In genomic region chr15:62824111-62824737, GRCh38 we compare ENCODE assay signal across 13 cellular contexts.
DNase-seq lines count a peak whose midpoint lies in the region; ATAC-seq and TF ChIP-seq lines count a peak whose summit lies in the region.
"Had no signal": no experiment of that assay in that cellular context is flagged by ENCODE, and none has a peak within 500 bp of the region (broad histone marks: within the 10 kb centered on the region; RNA-seq: fewer than 3 reads in every experiment).

No MANE protein-coding gene starts in this region.

- TF ChIP-seq CTCF in MCF 10A (IDR thresholded peaks at IDR 0.05; ENCODE audit: unreplicated experiment) = no peak
- TF ChIP-seq CTCF in breast epithelium (IDR thresholded peaks at IDR 0.05) = no peak
- TF ChIP-seq CTCF in foreskin keratinocyte (conservative IDR thresholded peaks at IDR 0.05) = no peak
- no peak for TF ChIP-seq CTCF in transverse colon (IDR thresholded peaks at IDR 0.05)

- TF ChIP-seq EP300 in transverse colon (IDR thresholded peaks at IDR 0.05; ENCODE audit: low read depth) = no peak

- no peak overlapping the region for H3K4me3 Mint-ChIP-seq in MCF 10A (ENCODE audit: unreplicated experiment)

- H3K27me3 ChIP-seq in breast epithelium (no peaks in the 10 kb centered on the region), foreskin keratinocyte (no peaks in the 10 kb centered on the region), transverse colon (no peaks in the 10 kb centered on the region)
- H3K27me3 ChIP-seq: neutrophil, tibial artery had no signal

- ATAC-seq in foreskin keratinocyte = peak; percentile 77

- intact Hi-C loops in MCF 10A (cut with micrococcal nuclease) = no loop called here
- intact Hi-C loops in breast epithelium (cut with DNase I; ENCODE audit: low total_unique reads) = no loop called here
- intact Hi-C loops in transverse colon (cut with DNase I; ENCODE audit: low total_unique reads) = no loop called here

- DNase-seq in MCF 10A (ENCODE audit: unreplicated experiment) (peak; percentile 38), breast epithelium (ENCODE audit: low spot score in 2 of 2) (no peak), amniotic stem cell (lab: John Stamatoyannopoulos, UW) (peak; percentile 28), foreskin keratinocyte (peak; percentile 51 to 72), transverse colon (no peak), NCI-H1048 (lab: John Stamatoyannopoulos, UW) (no peak), NCI-H69 (lab: John Stamatoyannopoulos, UW) (no peak), MV-4-11 (lab: John Stamatoyannopoulos, UW) (no peak)
- DNase-seq: effector memory CD4-positive, alpha-beta T cell; NCI-H2107; tibial artery had no signal

- in situ Hi-C loops in transverse colon (cut with MboI; ENCODE audit: low pct_ligation_motif_present in 1 of 4, low pct_unique_long_range_greater_than_20kb in 1 of 4, low sequenced_read_pairs in 3 of 4) = no loop called here

- POLR2A ChIA-PET in MCF 10A (lab: Yijun Ruan, JAX) = no interaction called here

- H3K36me3 ChIP-seq in breast epithelium = no peaks in the 10 kb centered on the region
- H3K36me3 ChIP-seq in transverse colon = peaks cover 0 to 5% (median 0%) of the 10 kb centered on the region in 4 donors
- H3K36me3 ChIP-seq: neutrophil had no signal

- H3K27me3 Mint-ChIP-seq in MCF 10A (ENCODE audit: insufficient read depth, unreplicated experiment) = no peaks in the 10 kb centered on the region

- H3K36me3 Mint-ChIP-seq in MCF 10A (ENCODE audit: insufficient read depth, unreplicated experiment) = peaks cover 14% of the 10 kb centered on the region

- H3K4me1 Mint-ChIP-seq in MCF 10A (ENCODE audit: insufficient read depth, unreplicated experiment) = peaks cover 15% of the 10 kb centered on the region

- H3K27ac ChIP-seq in breast epithelium (no peak overlapping the region), foreskin keratinocyte (no peak overlapping the region), transverse colon (peak overlapping the region; percentile 13 to 82 (median 50))
- H3K27ac ChIP-seq: 22Rv1, neutrophil, tibial artery had no signal

- no peaks in the 10 kb centered on the region for H3K9me3 Mint-ChIP-seq in MCF 10A (ENCODE audit: unreplicated experiment)

- H3K4me1 ChIP-seq in breast epithelium (no peaks in the 10 kb centered on the region), foreskin keratinocyte (peaks cover 9% of the 10 kb centered on the region), transverse colon (peaks cover 3 to 56% (median 32%) of the 10 kb centered on the region in 4 donors)
- H3K4me1 ChIP-seq: tibial artery had no signal

- 40 to 42% methylated on average over 2 of the region's 2 CpGs for WGBS in transverse colon (ENCODE audit: low coverage in 1 of 2), 2 donors

- no TSS peak for BruUV-seq in MCF 10A (replicated peaks; lab: Mats Ljungman, UMichigan)

- H3K4me3 ChIP-seq in breast epithelium (no peak overlapping the region), transverse colon (no peak overlapping the region)
- H3K4me3 ChIP-seq: tibial artery had no signal

- H3K27ac Mint-ChIP-seq in MCF 10A (ENCODE audit: low read depth, unreplicated experiment) = no peak overlapping the region

- TF ChIP-seq POLR2A in breast epithelium (IDR thresholded peaks at IDR 0.05) = no peak
- no peak for TF ChIP-seq POLR2A in transverse colon (IDR thresholded peaks at IDR 0.05)

- H3K9me3 ChIP-seq in breast epithelium (no peaks in the 10 kb centered on the region), transverse colon (no peaks in the 10 kb centered on the region)
- H3K9me3 ChIP-seq: neutrophil, tibial artery had no signal

- CTCF ChIA-PET in MCF 10A (lab: Yijun Ruan, JAX) = interaction anchor here (0.8 kb wide), 1 partner anchor 467 kb away, joined by 3 read pairs; no protein-coding TSS in a partner anchor

Comparison
In these comparisons a context has a peak if more than half of its experiments do, and no peak if none do; other contexts are left out.
1. DNase-seq: peak in MCF 10A (single experiment), amniotic stem cell (single experiment) and foreskin keratinocyte (2 of 2); none in breast epithelium (0 of 2), transverse colon (single experiment), NCI-H1048 (single experiment), NCI-H69 (single experiment) and MV-4-11 (single experiment).
2. H3K27ac ChIP-seq: peak in transverse colon (4 of 4); none in breast epithelium (0 of 2) and foreskin keratinocyte (single experiment).